In the genomic region with DNA sequence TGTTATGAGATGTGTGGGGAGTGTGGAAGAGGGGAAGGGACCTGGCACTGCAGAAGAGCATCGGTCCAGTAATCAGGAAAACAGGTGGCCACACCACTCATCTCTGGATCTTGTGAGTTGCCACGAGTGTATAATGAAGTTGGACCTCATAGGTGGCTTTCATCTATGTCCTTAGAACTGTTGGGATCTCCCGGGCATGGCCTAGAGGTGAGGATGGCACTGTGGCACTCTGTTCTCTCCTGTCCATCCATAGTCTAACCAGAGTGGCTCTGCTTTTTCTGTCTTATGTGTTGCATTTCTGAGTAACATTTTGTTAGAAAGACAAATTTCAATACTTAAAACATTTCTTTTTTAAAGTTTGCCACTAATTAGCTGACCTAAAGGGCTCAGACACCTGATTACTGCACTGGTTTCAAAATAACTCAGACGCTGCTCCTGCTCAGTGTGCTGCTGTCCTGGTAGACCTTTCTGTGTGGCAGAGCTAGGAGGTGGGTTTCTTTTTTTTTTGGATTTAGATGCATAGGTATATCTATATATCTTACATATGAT, we compare ENCODE assay signal across 11 cellular contexts. TPM values are rescaled to one million over a fixed set of nuclear protein-coding genes. Genes with fewer than 3 reads are reported as not detected.
"Had no signal": no experiment of that assay in that cellular context is flagged by ENCODE, and none has a peak within 500 bp of the region (broad histone marks: within the 10 kb centered on the region; RNA-seq: fewer than 3 reads in every experiment).

No MANE protein-coding gene starts in this region.

- DNase-seq: IMR-90, KBM-7, KG1 had no signal

- H3K4me3 Mint-ChIP-seq: IgD-negative memory B cell had no signal

- H3K4me3 ChIP-seq: K562 had no signal

- H3K4me2 ChIP-seq: KMS-11 had no signal

- ATAC-seq: HepG2, K562 had no signal

- H3K27ac ChIP-seq: HL-60, KMS-11 had no signal

- FAIRE-seq: HepG2, HTR-8/SVneo, K562 had no signal

- H3K27ac Mint-ChIP-seq: IgD-negative memory B cell had no signal

- H3K9me3 Mint-ChIP-seq: IgD-negative memory B cell had no signal

- H3K9ac ChIP-seq: KMS-11 had no signal

RNA-seq across cellular contexts. Expression of gene CNMD, which starts 5.5 kb away (rescaled TPM):
- total RNA-seq: HepG2, HT-29, HT1080, IMR-90, K562 had no signal
- polyA plus RNA-seq: HepG2, IgD-negative memory B cell, IMR-90, K562 had no signal
